Comparison of ENCODE assay signal across 8 cellular contexts in the genomic region with DNA sequence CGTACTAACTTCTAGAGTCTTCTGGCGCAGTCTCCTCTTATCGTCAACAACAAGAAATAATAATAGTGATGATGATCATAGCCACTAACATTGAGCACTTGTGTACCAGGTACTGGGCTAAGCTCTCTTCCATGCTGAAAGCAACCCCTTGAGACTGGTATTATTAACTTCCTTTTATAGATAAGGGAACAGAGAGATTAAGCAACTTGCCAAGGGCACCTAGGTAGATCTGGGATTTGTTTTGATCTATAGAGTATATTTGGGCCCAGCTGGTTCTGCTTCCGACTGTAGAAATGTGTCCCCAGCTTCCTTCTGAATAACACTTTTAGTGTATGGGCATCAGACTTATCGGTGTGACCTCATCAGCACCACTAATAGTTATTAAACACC. TPM values are rescaled to one million over a fixed set of nuclear protein-coding genes. Genes with fewer than 3 reads are reported as not detected.
DNase-seq lines count a peak whose midpoint lies in the region; ATAC-seq, FAIRE-seq and TF ChIP-seq lines count a peak whose summit lies in the region.

No MANE protein-coding gene starts in this region.

- H3K27me3 Mint-ChIP-seq in stimulated activated naive B cell treated with anti-CD40 and anti-IgM and Interleukin-4, amounts not matched to agents 10 μg/mL and 1 μg/mL and 100 μg/mL, for 72 hours = peaks cover 7 to 25% of the 10 kb centered on the region in 2 donors

- H2AFZ ChIP-seq in SK-N-SH (ENCODE audit: low read depth) = no peak overlapping the region

- peaks cover 3% of the 10 kb centered on the region; the same call in 1 of the 2 replicates for H4K20me1 ChIP-seq in SK-N-SH (ENCODE audit: insufficient read depth)

- CTCF ChIA-PET in SK-N-SH (lab: Yijun Ruan, JAX) = interaction anchor here (1.0 to 20.5 kb wide), 6 partner anchors 10 to 83 kb away, joined by 3 to 555 read pairs (median 6); a partner anchor contains a TSS

- DNase-seq in SK-N-SH (no peak), WERI-Rb-1 (no peak), GM19239 (ENCODE audit: insufficient read length, low spot score) (no peak), HuH-7.5 (ENCODE audit: low spot score) (no peak), GM03348 (ENCODE audit: low spot score) (no peak)
- no peak for DNase-seq in stimulated activated naive B cell treated with anti-CD40 and anti-IgM and Interleukin-4, amounts not matched to agents 10 μg/mL and 1 μg/mL and 100 μg/mL, for 72 hours

- POLR2A ChIA-PET in SK-N-SH (lab: Yijun Ruan, JAX) = no interaction called here

- H3K4me1 ChIP-seq in SK-N-SH (ENCODE audit: control insufficient read depth in 1 of 2, insufficient read depth in 2 of 2, low read depth in 1 of 2, low read length in 1 of 2) (peaks cover 27 to 31% of the 10 kb centered on the region in 2 experiments), iPS-15b (ENCODE audit: control insufficient read depth, insufficient read depth, low read length) (peaks cover 44% of the 10 kb centered on the region)

- no peaks in the 10 kb centered on the region for H3K9me3 Mint-ChIP-seq in stimulated activated naive B cell treated with anti-CD40 and anti-IgM and Interleukin-4, amounts not matched to agents 10 μg/mL and 1 μg/mL and 100 μg/mL, for 72 hours

- peak overlapping the region; percentile 71 for H3K27ac Mint-ChIP-seq in stimulated activated naive B cell treated with anti-CD40 and anti-IgM and Interleukin-4, amounts not matched to agents 10 μg/mL and 1 μg/mL and 100 μg/mL, for 72 hours

- ATAC-seq in SK-N-SH treated with all-trans-retinoic acid at 6 μM for 48 hours = no peak
- no peak for ATAC-seq in stimulated activated naive B cell treated with anti-CD40 and anti-IgM and Interleukin-4, amounts not matched to agents 10 μg/mL and 1 μg/mL and 100 μg/mL, for 72 hours (replicated peaks)

- H3K4me1 Mint-ChIP-seq in stimulated activated naive B cell treated with anti-CD40 and anti-IgM and Interleukin-4, amounts not matched to agents 10 μg/mL and 1 μg/mL and 100 μg/mL, for 72 hours = peaks cover 23 to 41% of the 10 kb centered on the region in 2 donors

- H3K9ac ChIP-seq in SK-N-SH = peak overlapping the region; percentile 68; the same call in 1 of the 2 replicates
- H3K9ac ChIP-seq in iPS-15b (ENCODE audit: low read depth, low read length) = no peak overlapping the region

- H3K9me3 ChIP-seq in SK-N-SH (no peaks in the 10 kb centered on the region), WERI-Rb-1 (ENCODE audit: severe bottlenecking) (no peaks in the 10 kb centered on the region), iPS-15b (ENCODE audit: control insufficient read depth, insufficient read depth, low read length) (no peaks in the 10 kb centered on the region)

- no peaks in the 10 kb centered on the region for H3K36me3 Mint-ChIP-seq in stimulated activated naive B cell treated with anti-CD40 and anti-IgM and Interleukin-4, amounts not matched to agents 10 μg/mL and 1 μg/mL and 100 μg/mL, for 72 hours

- H3K9me2 ChIP-seq in SK-N-SH = no peaks in the 10 kb centered on the region

- no peak for TF ChIP-seq RAD21 in SK-N-SH (IDR thresholded peaks at IDR 0.05; ENCODE audit: low read length)

- H3K27ac ChIP-seq in SK-N-SH (ENCODE audit: low read depth in 2 of 2, low read length in 1 of 2) (peak overlapping the region in 1 of 2 experiments; percentile 94; a peak in 2 of 4 replicates), WERI-Rb-1 (peak overlapping the region; percentile 94)

- H3K4me3 ChIP-seq in SK-N-SH (ENCODE audit: low read depth in 2 of 2, low read length in 1 of 2) = peak overlapping the region; percentile 68 to 76
- H3K4me3 ChIP-seq in WERI-Rb-1 (ENCODE audit: low read depth, low read length) = peak overlapping the region; percentile 77; the same call in 1 of the 2 replicates
- H3K4me3 ChIP-seq in iPS-15b (ENCODE audit: low read depth, low read length) = peak overlapping the region; percentile 73

- H3K27me3 ChIP-seq in SK-N-SH (ENCODE audit: insufficient read depth) = no peaks in the 10 kb centered on the region
- no peaks in the 10 kb centered on the region for H3K27me3 ChIP-seq in WERI-Rb-1 (ENCODE audit: insufficient read depth, low read depth, severe bottlenecking)
- H3K27me3 ChIP-seq in iPS-15b (ENCODE audit: control insufficient read depth, insufficient read depth, low read length) = no peaks in the 10 kb centered on the region

- H3K4me2 ChIP-seq in SK-N-SH = peak overlapping the region; percentile 75

- FAIRE-seq in GM19239 (lab: Jason Lieb, UNC) = no peak

- TF ChIP-seq EP300 in SK-N-SH (IDR thresholded peaks at IDR 0.05; ENCODE audit: borderline replicate concordance in 1 of 2, low read depth in 1 of 2, low read length in 1 of 2) = no peak

- H3F3A ChIP-seq in SK-N-SH (replicated peaks; ENCODE audit: insufficient read depth) = peaks cover 42% of the 10 kb centered on the region

- TF ChIP-seq CTCF in SK-N-SH (IDR thresholded peaks at IDR 0.05) (no peak), WERI-Rb-1 (IDR thresholded peaks at IDR 0.05; ENCODE audit: low read depth, low read length) (no peak)

- H3K36me3 ChIP-seq in SK-N-SH (replicated peaks in 1 of 2; ENCODE audit: control insufficient read depth in 1 of 2, insufficient read depth in 2 of 2, low read length in 1 of 2) = no peaks in the 10 kb centered on the region
- H3K36me3 ChIP-seq in WERI-Rb-1 = 0 out of 2 replicates have a peak, but pooled peaks cover 3% of the 10 kb centered on the region
- H3K36me3 ChIP-seq in iPS-15b (ENCODE audit: control insufficient read depth, insufficient read depth, low read length) = no peaks in the 10 kb centered on the region

- peak overlapping the region; percentile 80 to 81 for H3K4me3 Mint-ChIP-seq in stimulated activated naive B cell treated with anti-CD40 and anti-IgM and Interleukin-4, amounts not matched to agents 10 μg/mL and 1 μg/mL and 100 μg/mL, for 72 hours

- H3K79me2 ChIP-seq in SK-N-SH (ENCODE audit: insufficient read depth) = no peaks in the 10 kb centered on the region

- 87% methylated on average over 5 of the region's 5 CpGs for WGBS in SK-N-SH (ENCODE audit: low lambda C conversion rate)

TF ChIP-seq in SK-N-SH, 30 proteins besides CTCF, POLR2A, EP300 and RAD21 (continues in another document):
- TF ChIP-seq MXI1 (IDR thresholded peaks at IDR 0.05; ENCODE audit: low read depth, low read length) = no peak
- TF ChIP-seq FOXM1 (IDR thresholded peaks at IDR 0.05; ENCODE audit: low read depth) = no peak
- TF ChIP-seq GATA2 (CRISPR knock-in tag; IDR thresholded peaks at IDR 0.05) = no peak
- TF ChIP-seq GABPA (IDR thresholded peaks at IDR 0.05; ENCODE audit: low read depth) = no peak
- TF ChIP-seq RXRA (IDR thresholded peaks at IDR 0.05; ENCODE audit: borderline replicate concordance, low read depth) = no peak

TF ChIP-seq in SK-N-SH treated with all-trans-retinoic acid at 6 μM for 48 hours, 23 proteins besides CTCF, POLR2A, EP300 and RAD21 (continues in another document):
- TF ChIP-seq ZFP30 (CRISPR knock-in tag; IDR thresholded peaks at IDR 0.05) (no peak), GLIS3 (CRISPR knock-in tag; IDR thresholded peaks at IDR 0.05) (no peak), ISL1 (CRISPR knock-in tag; IDR thresholded peaks at IDR 0.05) (no peak), CSDC2 (CRISPR knock-in tag; IDR thresholded peaks at IDR 0.05) (no peak), ZNF565 (CRISPR knock-in tag; conservative IDR thresholded peaks at IDR 0.05; ENCODE audit: low read depth) (no peak), ESRRG (CRISPR knock-in tag; IDR thresholded peaks at IDR 0.05) (no peak)
- TF ChIP-seq, protein P1, sequence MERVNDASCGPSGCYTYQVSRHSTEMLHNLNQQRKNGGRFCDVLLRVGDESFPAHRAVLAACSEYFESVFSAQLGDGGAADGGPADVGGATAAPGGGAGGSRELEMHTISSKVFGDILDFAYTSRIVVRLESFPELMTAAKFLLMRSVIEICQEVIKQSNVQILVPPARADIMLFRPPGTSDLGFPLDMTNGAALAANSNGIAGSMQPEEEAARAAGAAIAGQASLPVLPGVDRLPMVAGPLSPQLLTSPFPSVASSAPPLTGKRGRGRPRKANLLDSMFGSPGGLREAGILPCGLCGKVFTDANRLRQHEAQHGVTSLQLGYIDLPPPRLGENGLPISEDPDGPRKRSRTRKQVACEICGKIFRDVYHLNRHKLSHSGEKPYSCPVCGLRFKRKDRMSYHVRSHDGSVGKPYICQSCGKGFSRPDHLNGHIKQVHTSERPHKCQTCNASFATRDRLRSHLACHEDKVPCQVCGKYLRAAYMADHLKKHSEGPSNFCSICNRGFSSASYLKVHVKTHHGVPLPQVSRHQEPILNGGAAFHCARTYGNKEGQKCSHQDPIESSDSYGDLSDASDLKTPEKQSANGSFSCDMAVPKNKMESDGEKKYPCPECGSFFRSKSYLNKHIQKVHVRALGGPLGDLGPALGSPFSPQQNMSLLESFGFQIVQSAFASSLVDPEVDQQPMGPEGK (CRISPR knock-in tag; IDR thresholded peaks at IDR 0.05; ENCODE audit: borderline replicate concordance) = no peak
- TF ChIP-seq, protein P2, sequence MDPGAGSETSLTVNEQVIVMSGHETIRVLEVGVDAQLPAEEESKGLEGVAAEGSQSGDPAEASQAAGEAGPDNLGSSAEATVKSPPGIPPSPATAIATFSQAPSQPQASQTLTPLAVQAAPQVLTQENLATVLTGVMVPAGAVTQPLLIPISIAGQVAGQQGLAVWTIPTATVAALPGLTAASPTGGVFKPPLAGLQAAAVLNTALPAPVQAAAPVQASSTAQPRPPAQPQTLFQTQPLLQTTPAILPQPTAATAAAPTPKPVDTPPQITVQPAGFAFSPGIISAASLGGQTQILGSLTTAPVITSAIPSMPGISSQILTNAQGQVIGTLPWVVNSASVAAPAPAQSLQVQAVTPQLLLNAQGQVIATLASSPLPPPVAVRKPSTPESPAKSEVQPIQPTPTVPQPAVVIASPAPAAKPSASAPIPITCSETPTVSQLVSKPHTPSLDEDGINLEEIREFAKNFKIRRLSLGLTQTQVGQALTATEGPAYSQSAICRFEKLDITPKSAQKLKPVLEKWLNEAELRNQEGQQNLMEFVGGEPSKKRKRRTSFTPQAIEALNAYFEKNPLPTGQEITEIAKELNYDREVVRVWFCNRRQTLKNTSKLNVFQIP (CRISPR knock-in tag; IDR thresholded peaks at IDR 0.05; ENCODE audit: borderline replicate concordance, low read depth) = no peak

RNA-seq across cellular contexts. Expression of a gene that starts 1.1 kb away (rescaled TPM):
- 22.1 and 24.1 TPM in 2 replicates for polyA plus RNA-seq in SK-N-SH (2012; rRNA removed)
- polyA plus RNA-seq in SK-N-SH (2012; cell fraction: cytosol; rRNA removed) = 10.7 and 24.0 TPM in 2 replicates
- polyA plus RNA-seq in SK-N-SH (2012; cell fraction: nucleus; rRNA removed) = 58.1 and 70.5 TPM in 2 replicates

RNA-seq across cellular contexts. Expression of a gene that starts 1.3 kb away (rescaled TPM):
- 0.82 and 0.94 TPM in 2 replicates for polyA plus RNA-seq in SK-N-SH (2012; rRNA removed)
- polyA plus RNA-seq in SK-N-SH (2012; cell fraction: cytosol; rRNA removed) = 0.41 and 0.58 TPM in 2 replicates
- 2.0 TPM in 2 replicates for polyA plus RNA-seq in SK-N-SH (2012; cell fraction: nucleus; rRNA removed)

RNA-seq across cellular contexts. Expression of a gene that starts 29.5 kb away (rescaled TPM):
- 58.8 and 64.2 TPM in 2 replicates for polyA plus RNA-seq in SK-N-SH (2012; rRNA removed)
- 20.9 and 35.4 TPM in 2 replicates for polyA plus RNA-seq in SK-N-SH (2012; cell fraction: cytosol; rRNA removed)
- polyA plus RNA-seq in SK-N-SH (2012; cell fraction: nucleus; rRNA removed) = 201 and 236 TPM in 2 replicates

RNA-seq across cellular contexts. Expression of a gene that starts 42.0 kb away (rescaled TPM):
- not detected in 2 replicates for polyA plus RNA-seq in SK-N-SH (2012; rRNA removed)
- polyA plus RNA-seq in SK-N-SH (2012; cell fraction: cytosol; rRNA removed) = not detected in 2 replicates
- not detected in 2 replicates for polyA plus RNA-seq in SK-N-SH (2012; cell fraction: nucleus; rRNA removed)

RNA-seq across cellular contexts. Expression of a gene that starts 56.3 kb away (rescaled TPM):
- not detected in 2 replicates for polyA plus RNA-seq in SK-N-SH (2012; rRNA removed)
- not detected in 2 replicates for polyA plus RNA-seq in SK-N-SH (2012; cell fraction: cytosol; rRNA removed)
- not detected in 2 replicates for polyA plus RNA-seq in SK-N-SH (2012; cell fraction: nucleus; rRNA removed)
